38 cellular contexts compared by ENCODE assay signal in genomic region chr2:201828235-201828634, GRCh38. TPM values are rescaled to one million over a fixed set of nuclear protein-coding genes. Genes with fewer than 3 reads are reported as not detected.
"Had no signal": no experiment of that assay in that cellular context is flagged by ENCODE, and none has a peak within 500 bp of the region (broad histone marks: within the 10 kb centered on the region; RNA-seq: fewer than 3 reads in every experiment).

No MANE protein-coding gene starts in this region.

- H3K4me3 Mint-ChIP-seq: activated B cell treated with CpG ODN at 0.5 μM for 24 hours; activated CD4-positive, alpha-beta memory T cell treated with anti-CD3 and anti-CD28 coated beads for 36 hours; activated CD4-positive, alpha-beta T cell treated with anti-CD3 and anti-CD28 coated beads, Interleukin-2, amount 10 ng/mL, durations not matched to agents 24 days and 14 days; activated CD8-positive, alpha-beta T cell treated with anti-CD3 and anti-CD28 coated beads for 36 hours; activated naive CD4-positive, alpha-beta T cell treated with anti-CD3 and anti-CD28 coated beads for 36 hours; activated naive CD8-positive, alpha-beta T cell treated with anti-CD3 and anti-CD28 coated beads for 36 hours; activated T-cell treated with anti-CD3 and anti-CD28 coated beads, Interleukin-2, amount 50 U/mL, for 4 hours; activated T-cell treated with anti-CD3 and anti-CD28 coated beads, Interleukin-2, amount 50 U/mL, for 72 hours; activated T-helper 1 cell treated with anti-CD3 and anti-CD28 coated beads, Interleukin-12 subunit alpha, Interleukin-12 subunit beta, Interleukin-2, Interleukin-4 antibody, amounts not matched to agents 30 ng/mL and 10 ng/mL and 1 ng/mL, durations not matched to agents 14 hours and 24 hours and 36 hours; activated T-helper 17 cell treated with anti-CD3 and anti-CD28 coated beads, Interleukin-2, amount 50 U/mL, for 72 hours; brain; central memory CD8-positive, alpha-beta T cell; T-helper 17 cell had no signal

- H3K27ac Mint-ChIP-seq: activated B cell treated with CpG ODN at 0.5 μM for 24 hours; activated CD4-positive, alpha-beta memory T cell treated with anti-CD3 and anti-CD28 coated beads for 36 hours; activated CD4-positive, alpha-beta T cell treated with anti-CD3 and anti-CD28 coated beads, Interleukin-2, amount 10 ng/mL, durations not matched to agents 24 days and 14 days; activated CD8-positive, alpha-beta T cell treated with anti-CD3 and anti-CD28 coated beads for 36 hours; activated naive CD4-positive, alpha-beta T cell treated with anti-CD3 and anti-CD28 coated beads for 36 hours; activated naive CD4-positive, alpha-beta T cell treated with anti-CD3 and anti-CD28 coated beads, Interleukin-2, amount 50 U/mL, for 72 hours; activated naive CD8-positive, alpha-beta T cell treated with anti-CD3 and anti-CD28 coated beads for 36 hours; activated T-cell treated with anti-CD3 and anti-CD28 coated beads, Interleukin-2, amount 50 U/mL, for 72 hours; activated T-helper 1 cell treated with anti-CD3 and anti-CD28 coated beads, Interleukin-12 subunit alpha, Interleukin-12 subunit beta, Interleukin-2, Interleukin-4 antibody, amounts not matched to agents 30 ng/mL and 10 ng/mL and 1 ng/mL, durations not matched to agents 14 hours and 24 hours and 36 hours; activated T-helper 17 cell treated with anti-CD3 and anti-CD28 coated beads, Interleukin-2, amount 50 U/mL, for 72 hours; brain; T-helper 17 cell had no signal

- H3K27me3 ChIP-seq: adrenal gland, cardiac muscle cell had no signal

- ATAC-seq: activated CD8-positive, alpha-beta T cell treated with anti-CD3 and anti-CD28 coated beads for 36 hours; activated naive CD4-positive, alpha-beta T cell treated with anti-CD3 and anti-CD28 coated beads, Interleukin-2, amount 50 U/mL, for 72 hours; activated T-cell treated with anti-CD3 and anti-CD28 coated beads, Interleukin-2, amount 50 U/mL, for 4 hours; activated T-cell treated with anti-CD3 and anti-CD28 coated beads, Interleukin-2, amount 50 U/mL, for 72 hours; activated T-helper 17 cell treated with anti-CD3 and anti-CD28 coated beads, Interleukin-2, amount 50 U/mL, for 72 hours; T-helper 17 cell had no signal

- H3K9me3 ChIP-seq: adrenal gland had no signal

- H3K9me3 Mint-ChIP-seq: activated B cell treated with CpG ODN at 0.5 μM for 24 hours; activated CD4-positive, alpha-beta memory T cell treated with anti-CD3 and anti-CD28 coated beads for 36 hours; activated CD8-positive, alpha-beta T cell treated with anti-CD3 and anti-CD28 coated beads for 36 hours; activated naive CD4-positive, alpha-beta T cell treated with anti-CD3 and anti-CD28 coated beads for 36 hours; activated naive CD8-positive, alpha-beta T cell treated with anti-CD3 and anti-CD28 coated beads for 36 hours; activated T-cell treated with anti-CD3 and anti-CD28 coated beads, Interleukin-2, amount 50 U/mL, for 4 hours; activated T-helper 1 cell treated with anti-CD3 and anti-CD28 coated beads, Interleukin-12 subunit alpha, Interleukin-12 subunit beta, Interleukin-2, Interleukin-4 antibody, amounts not matched to agents 30 ng/mL and 10 ng/mL and 1 ng/mL, durations not matched to agents 14 hours and 24 hours and 36 hours; brain; central memory CD8-positive, alpha-beta T cell had no signal

- H3K36me3 ChIP-seq: adrenal gland, cardiac muscle cell had no signal

- H3K27ac ChIP-seq: adrenal gland, cardiac muscle cell, VCaP had no signal

- H3K4me1 ChIP-seq: adrenal gland had no signal

- H3K27me3 Mint-ChIP-seq: activated naive CD8-positive, alpha-beta T cell treated with anti-CD3 and anti-CD28 coated beads for 36 hours; T-helper 17 cell had no signal

- H3K4me3 ChIP-seq: adrenal gland, cardiac muscle cell had no signal

- H3K4me1 Mint-ChIP-seq: activated B cell treated with CpG ODN at 0.5 μM for 24 hours; activated CD4-positive, alpha-beta T cell treated with anti-CD3 and anti-CD28 coated beads, Interleukin-2, amount 10 ng/mL, durations not matched to agents 24 days and 14 days; activated naive CD8-positive, alpha-beta T cell treated with anti-CD3 and anti-CD28 coated beads for 36 hours; activated T-helper 17 cell treated with anti-CD3 and anti-CD28 coated beads, Interleukin-2, amount 50 U/mL, for 72 hours; brain; central memory CD8-positive, alpha-beta T cell; T-helper 17 cell had no signal

- H3K36me3 Mint-ChIP-seq: activated CD4-positive, alpha-beta memory T cell treated with anti-CD3 and anti-CD28 coated beads for 36 hours; activated naive CD4-positive, alpha-beta T cell treated with anti-CD3 and anti-CD28 coated beads, Interleukin-2, amount 50 U/mL, for 72 hours; activated naive CD8-positive, alpha-beta T cell treated with anti-CD3 and anti-CD28 coated beads for 36 hours; brain had no signal

- FAIRE-seq: bronchial epithelial cell, TTC549 had no signal

- DNase-seq: activated B cell treated with CpG ODN at 0.5 μM for 24 hours; activated CD4-positive, alpha-beta memory T cell treated with anti-CD3 and anti-CD28 coated beads for 36 hours; activated CD4-positive, alpha-beta T cell treated with anti-CD3 and anti-CD28 coated beads for 4 hours; activated CD4-positive, alpha-beta T cell treated with anti-CD3 and anti-CD28 coated beads, Interleukin-2, amount 10 ng/mL, durations not matched to agents 24 days and 14 days; activated CD4-positive, alpha-beta T cell treated with anti-CD3 and anti-CD28 coated beads, Interleukin-2, amount 50 U/mL, for 1 hour; activated CD4-positive, alpha-beta T cell treated with anti-CD3 and anti-CD28 coated beads, Interleukin-2, amount 50 U/mL, for 4 hours; activated CD4-positive, CD25-positive, alpha-beta regulatory T cell treated with anti-CD3 and anti-CD28 coated beads, Interleukin-2, amount 50 U/mL, for 72 hours; activated CD8-positive, alpha-beta memory T cell treated with anti-CD3 and anti-CD28 coated beads, Interleukin-2, amount 50 U/mL, for 4 hours; activated CD8-positive, alpha-beta T cell treated with anti-CD3 and anti-CD28 coated beads for 36 hours; activated effector memory CD4-positive, alpha-beta T cell treated with anti-CD3 and anti-CD28 coated beads, Interleukin-2, amount 50 U/mL, for 16 hours; activated gamma-delta T cell treated with Interleukin-2 at 50 U/mL for 16 hours; activated naive CD4-positive, alpha-beta T cell; activated naive CD4-positive, alpha-beta T cell treated with anti-CD3 and anti-CD28 coated beads for 36 hours; activated naive CD4-positive, alpha-beta T cell treated with anti-CD3 and anti-CD28 coated beads, Interleukin-2, amount 50 U/mL, for 16 hours; activated naive CD8-positive, alpha-beta T cell treated with anti-CD3 and anti-CD28 coated beads for 36 hours; activated T-cell treated with anti-CD3 and anti-CD28 coated beads for 4 hours; activated T-cell treated with anti-CD3 and anti-CD28 coated beads, Interleukin-2, amount 50 U/mL, for 1 hour; activated T-cell treated with anti-CD3 and anti-CD28 coated beads, Interleukin-2, amount 50 U/mL, for 4 hours; activated T-cell treated with anti-CD3 and anti-CD28 coated beads, Interleukin-2, amount 50 U/mL, for 72 hours; adrenal gland; amniotic stem cell; aorta; caudate nucleus; cerebellar nuclear complex; T-helper 17 cell; T1000 had no signal

RNA-seq across cellular contexts. Expression of gene CDK15, which starts 21.9 kb away (rescaled TPM):
- total RNA-seq: activated B cell treated with CpG ODN at 0.5 μM for 24 hours; activated CD4-positive, alpha-beta memory T cell treated with anti-CD3 and anti-CD28 coated beads for 36 hours; activated CD4-positive, alpha-beta T cell treated with anti-CD3 and anti-CD28 coated beads, Interleukin-2, amount 10 ng/mL, durations not matched to agents 24 days and 14 days; activated CD8-positive, alpha-beta memory T cell treated with anti-CD3 and anti-CD28 coated beads for 36 hours; activated CD8-positive, alpha-beta T cell treated with anti-CD3 and anti-CD28 coated beads for 36 hours; activated naive CD4-positive, alpha-beta T cell treated with anti-CD3 and anti-CD28 coated beads for 36 hours; activated naive CD4-positive, alpha-beta T cell treated with anti-CD3 and anti-CD28 coated beads, Interleukin-2, amount 50 U/mL, for 72 hours; activated naive CD8-positive, alpha-beta T cell treated with anti-CD3 and anti-CD28 coated beads for 36 hours; activated T-cell treated with anti-CD3 and anti-CD28 coated beads, Interleukin-2, amount 50 U/mL, for 4 hours; activated T-cell treated with anti-CD3 and anti-CD28 coated beads, Interleukin-2, amount 50 U/mL, for 72 hours; activated T-helper 1 cell treated with anti-CD3 and anti-CD28 coated beads, Interleukin-12 subunit alpha, Interleukin-12 subunit beta, Interleukin-2, Interleukin-4 antibody, amounts not matched to agents 30 ng/mL and 10 ng/mL and 1 ng/mL, durations not matched to agents 14 hours and 24 hours and 36 hours; activated T-helper 17 cell treated with anti-CD3 and anti-CD28 coated beads, Interleukin-2, amount 50 U/mL, for 72 hours; cardiac muscle cell; T-helper 1 cell treated with Interleukin-12 subunit alpha and Interleukin-12 subunit beta and Interleukin-4 antibody, amounts not matched to agents 30 ng/mL and 1 ng/mL, for 36 hours; T-helper 17 cell; T-helper 2 cell treated with Interferon-gamma antibody and Interleukin-4, amounts not matched to agents 100 ng/mL and 5 ng/mL, for 36 hours had no signal
